In the genomic region with DNA sequence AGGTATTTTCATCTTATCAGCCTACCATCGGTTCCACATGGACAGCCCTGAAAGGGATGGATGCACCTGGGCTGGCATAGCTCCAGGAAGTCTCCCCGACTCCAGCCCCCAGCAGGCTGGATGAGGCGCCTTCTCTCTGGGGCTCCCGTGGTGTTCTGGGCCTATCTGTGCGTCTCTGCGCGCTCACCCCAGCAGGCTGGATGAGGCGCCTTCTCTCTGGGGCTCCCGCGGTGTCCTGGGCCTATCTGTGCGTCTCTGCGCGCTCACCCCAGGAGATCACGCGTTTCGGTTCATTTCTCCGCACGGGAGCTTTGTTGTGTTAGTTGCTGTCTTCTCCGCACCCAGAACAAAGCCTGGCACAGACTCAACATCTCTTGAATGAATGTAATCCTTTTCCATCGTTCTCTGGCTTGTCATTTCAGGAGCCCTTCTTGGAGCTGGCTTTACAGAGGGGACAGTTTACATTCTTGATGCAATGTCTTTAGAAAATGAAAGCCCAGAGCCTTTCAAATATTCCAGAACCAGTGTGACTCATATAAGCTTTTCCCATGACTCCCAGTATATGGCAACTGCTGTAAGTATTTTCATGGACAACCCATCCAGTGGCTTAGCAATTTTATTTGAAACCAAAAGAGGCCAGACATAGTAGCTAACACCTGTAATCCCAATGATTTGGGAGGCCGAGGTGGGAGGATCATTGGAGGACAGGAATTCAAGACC, we compare ENCODE assay signal across 1 cellular context.
TF ChIP-seq lines count a peak whose summit lies in the region.

No MANE protein-coding gene starts in this region.

TF ChIP-seq in GM23338, 12 proteins besides CTCF, POLR2A, EP300 and RAD21 (continued from another document):
- TF ChIP-seq, protein P1, sequence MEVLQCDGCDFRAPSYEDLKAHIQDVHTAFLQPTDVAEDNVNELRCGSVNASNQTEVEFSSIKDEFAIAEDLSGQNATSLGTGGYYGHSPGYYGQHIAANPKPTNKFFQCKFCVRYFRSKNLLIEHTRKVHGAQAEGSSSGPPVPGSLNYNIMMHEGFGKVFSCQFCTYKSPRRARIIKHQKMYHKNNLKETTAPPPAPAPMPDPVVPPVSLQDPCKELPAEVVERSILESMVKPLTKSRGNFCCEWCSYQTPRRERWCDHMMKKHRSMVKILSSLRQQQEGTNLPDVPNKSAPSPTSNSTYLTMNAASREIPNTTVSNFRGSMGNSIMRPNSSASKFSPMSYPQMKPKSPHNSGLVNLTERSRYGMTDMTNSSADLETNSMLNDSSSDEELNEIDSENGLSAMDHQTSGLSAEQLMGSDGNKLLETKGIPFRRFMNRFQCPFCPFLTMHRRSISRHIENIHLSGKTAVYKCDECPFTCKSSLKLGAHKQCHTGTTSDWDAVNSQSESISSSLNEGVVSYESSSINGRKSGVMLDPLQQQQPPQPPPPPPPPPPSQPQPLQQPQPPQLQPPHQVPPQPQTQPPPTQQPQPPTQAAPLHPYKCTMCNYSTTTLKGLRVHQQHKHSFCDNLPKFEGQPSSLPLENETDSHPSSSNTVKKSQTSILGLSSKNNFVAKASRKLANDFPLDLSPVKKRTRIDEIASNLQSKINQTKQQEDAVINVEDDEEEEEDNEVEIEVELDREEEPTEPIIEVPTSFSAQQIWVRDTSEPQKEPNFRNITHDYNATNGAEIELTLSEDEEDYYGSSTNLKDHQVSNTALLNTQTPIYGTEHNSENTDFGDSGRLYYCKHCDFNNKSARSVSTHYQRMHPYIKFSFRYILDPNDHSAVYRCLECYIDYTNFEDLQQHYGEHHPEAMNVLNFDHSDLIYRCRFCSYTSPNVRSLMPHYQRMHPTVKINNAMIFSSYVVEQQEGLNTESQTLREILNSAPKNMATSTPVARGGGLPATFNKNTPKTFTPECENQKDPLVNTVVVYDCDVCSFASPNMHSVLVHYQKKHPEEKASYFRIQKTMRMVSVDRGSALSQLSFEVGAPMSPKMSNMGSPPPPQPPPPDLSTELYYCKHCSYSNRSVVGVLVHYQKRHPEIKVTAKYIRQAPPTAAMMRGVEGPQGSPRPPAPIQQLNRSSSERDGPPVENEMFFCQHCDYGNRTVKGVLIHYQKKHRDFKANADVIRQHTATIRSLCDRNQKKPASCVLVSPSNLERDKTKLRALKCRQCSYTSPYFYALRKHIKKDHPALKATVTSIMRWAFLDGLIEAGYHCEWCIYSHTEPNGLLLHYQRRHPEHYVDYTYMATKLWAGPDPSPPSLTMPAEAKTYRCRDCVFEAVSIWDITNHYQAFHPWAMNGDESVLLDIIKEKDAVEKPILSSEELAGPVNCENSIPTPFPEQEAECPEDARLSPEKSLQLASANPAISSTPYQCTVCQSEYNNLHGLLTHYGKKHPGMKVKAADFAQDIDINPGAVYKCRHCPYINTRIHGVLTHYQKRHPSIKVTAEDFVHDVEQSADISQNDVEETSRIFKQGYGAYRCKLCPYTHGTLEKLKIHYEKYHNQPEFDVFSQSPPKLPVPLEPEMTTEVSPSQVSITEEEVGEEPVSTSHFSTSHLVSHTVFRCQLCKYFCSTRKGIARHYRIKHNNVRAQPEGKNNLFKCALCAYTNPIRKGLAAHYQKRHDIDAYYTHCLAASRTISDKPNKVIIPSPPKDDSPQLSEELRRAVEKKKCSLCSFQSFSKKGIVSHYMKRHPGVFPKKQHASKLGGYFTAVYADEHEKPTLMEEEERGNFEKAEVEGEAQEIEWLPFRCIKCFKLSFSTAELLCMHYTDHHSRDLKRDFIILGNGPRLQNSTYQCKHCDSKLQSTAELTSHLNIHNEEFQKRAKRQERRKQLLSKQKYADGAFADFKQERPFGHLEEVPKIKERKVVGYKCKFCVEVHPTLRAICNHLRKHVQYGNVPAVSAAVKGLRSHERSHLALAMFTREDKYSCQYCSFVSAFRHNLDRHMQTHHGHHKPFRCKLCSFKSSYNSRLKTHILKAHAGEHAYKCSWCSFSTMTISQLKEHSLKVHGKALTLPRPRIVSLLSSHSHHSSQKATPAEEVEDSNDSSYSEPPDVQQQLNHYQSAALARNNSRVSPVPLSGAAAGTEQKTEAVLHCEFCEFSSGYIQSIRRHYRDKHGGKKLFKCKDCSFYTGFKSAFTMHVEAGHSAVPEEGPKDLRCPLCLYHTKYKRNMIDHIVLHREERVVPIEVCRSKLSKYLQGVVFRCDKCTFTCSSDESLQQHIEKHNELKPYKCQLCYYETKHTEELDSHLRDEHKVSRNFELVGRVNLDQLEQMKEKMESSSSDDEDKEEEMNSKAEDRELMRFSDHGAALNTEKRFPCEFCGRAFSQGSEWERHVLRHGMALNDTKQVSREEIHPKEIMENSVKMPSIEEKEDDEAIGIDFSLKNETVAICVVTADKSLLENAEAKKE (CRISPR knock-in tag; IDR thresholded peaks at IDR 0.05), result no peak
- no peak for TF ChIP-seq CREB1 (CRISPR knock-in tag; IDR thresholded peaks at IDR 0.05; ENCODE audit: low read depth)
TF ChIP-seq in GM23338: peak in this region for 0.
